Comparison of ENCODE assay signal across 17 cellular contexts in genomic region chr6:110319843-110320242, GRCh38. TPM values are rescaled to one million over a fixed set of nuclear protein-coding genes. Genes with fewer than 3 reads are reported as not detected.
"Had no signal": no experiment of that assay in that cellular context is flagged by ENCODE, and none has a peak within 500 bp of the region (broad histone marks: within the 10 kb centered on the region; RNA-seq: fewer than 3 reads in every experiment).

No MANE protein-coding gene starts in this region.

- H3K9me3 ChIP-seq: gastroesophageal sphincter, heart right ventricle, sigmoid colon, spleen, thoracic aorta had no signal

- H3K27me3 ChIP-seq: cardiac muscle cell, gastroesophageal sphincter, heart right ventricle, sigmoid colon, spleen had no signal

- H3K9me3 Mint-ChIP-seq: activated CD4-positive, alpha-beta memory T cell treated with anti-CD3 and anti-CD28 coated beads for 36 hours; activated naive CD4-positive, alpha-beta T cell treated with anti-CD3 and anti-CD28 coated beads, Interleukin-2, amount 10 ng/mL, durations not matched to agents 7 days and 5 days; activated T-helper 2 cell treated with anti-CD3 and anti-CD28 coated beads, Interferon-gamma antibody, Interleukin-2, Interleukin-4, amounts not matched to agents 10 μg/mL and 5 μg/mL and 100 μg/mL, durations not matched to agents 14 hours and 24 hours and 36 hours; nephron progenitor cell; stimulated activated naive CD8-positive, alpha-beta T cell treated with anti-CD3 and anti-CD28 coated beads, Interleukin-15, Interleukin-2, amounts not matched to agents 100 ng/mL and 50 ng/mL, for 24 hours had no signal

- H3K27ac Mint-ChIP-seq: activated CD4-positive, alpha-beta memory T cell treated with anti-CD3 and anti-CD28 coated beads for 36 hours; activated CD8-positive, alpha-beta memory T cell treated with anti-CD3 and anti-CD28 coated beads, Interleukin-2, amount 10 ng/mL, durations not matched to agents 7 days and 5 days; activated naive CD4-positive, alpha-beta T cell treated with anti-CD3 and anti-CD28 coated beads, Interleukin-2, amount 10 ng/mL, durations not matched to agents 7 days and 5 days; activated T-helper 2 cell treated with anti-CD3 and anti-CD28 coated beads, Interferon-gamma antibody, Interleukin-2, Interleukin-4, amounts not matched to agents 10 μg/mL and 5 μg/mL and 100 μg/mL, durations not matched to agents 14 hours and 24 hours and 36 hours; stimulated activated naive CD8-positive, alpha-beta T cell treated with anti-CD3 and anti-CD28 coated beads, Interleukin-15, Interleukin-2, amounts not matched to agents 100 ng/mL and 50 ng/mL, for 24 hours had no signal

- DNase-seq: activated CD4-positive, alpha-beta memory T cell treated with anti-CD3 and anti-CD28 coated beads for 36 hours; activated CD8-positive, alpha-beta memory T cell treated with anti-CD3 and anti-CD28 coated beads, Interleukin-2, amount 10 ng/mL, durations not matched to agents 7 days and 5 days; activated naive CD4-positive, alpha-beta T cell treated with anti-CD3 and anti-CD28 coated beads, Interleukin-2, amount 10 ng/mL, durations not matched to agents 7 days and 5 days; activated T-cell treated with anti-CD3 and anti-CD28 coated beads, Interleukin-2, amount 50 U/mL, for 1 hour; heart right ventricle; nephron progenitor cell; sigmoid colon; spleen; WERI-Rb-1 had no signal

- H3K4me1 Mint-ChIP-seq: activated CD8-positive, alpha-beta memory T cell treated with anti-CD3 and anti-CD28 coated beads, Interleukin-2, amount 10 ng/mL, durations not matched to agents 7 days and 5 days; activated naive CD4-positive, alpha-beta T cell treated with anti-CD3 and anti-CD28 coated beads, Interleukin-2, amount 10 ng/mL, durations not matched to agents 7 days and 5 days had no signal

- H3K36me3 Mint-ChIP-seq: activated CD4-positive, alpha-beta memory T cell treated with anti-CD3 and anti-CD28 coated beads for 36 hours; activated CD8-positive, alpha-beta memory T cell treated with anti-CD3 and anti-CD28 coated beads, Interleukin-2, amount 10 ng/mL, durations not matched to agents 7 days and 5 days; activated naive CD4-positive, alpha-beta T cell treated with anti-CD3 and anti-CD28 coated beads, Interleukin-2, amount 10 ng/mL, durations not matched to agents 7 days and 5 days had no signal

- FAIRE-seq: colon, endometrium had no signal

- H3K27me3 Mint-ChIP-seq: stimulated activated naive CD8-positive, alpha-beta T cell treated with anti-CD3 and anti-CD28 coated beads, Interleukin-15, Interleukin-2, amounts not matched to agents 100 ng/mL and 50 ng/mL, for 24 hours had no signal

- H3K27ac ChIP-seq: cardiac muscle cell, gastroesophageal sphincter, heart right ventricle, spleen, thoracic aorta, WERI-Rb-1 had no signal

- H3K4me3 ChIP-seq: cardiac muscle cell, gastroesophageal sphincter, heart right ventricle, sigmoid colon, spleen, thoracic aorta had no signal

- H3K36me3 ChIP-seq: cardiac muscle cell, heart right ventricle, spleen, WERI-Rb-1 had no signal

- ATAC-seq: activated CD8-positive, alpha-beta memory T cell treated with anti-CD3 and anti-CD28 coated beads, Interleukin-2, amount 10 ng/mL, durations not matched to agents 7 days and 5 days; gastroesophageal sphincter; heart right ventricle had no signal

- H3K4me3 Mint-ChIP-seq: activated CD4-positive, alpha-beta memory T cell treated with anti-CD3 and anti-CD28 coated beads for 36 hours; activated CD8-positive, alpha-beta memory T cell treated with anti-CD3 and anti-CD28 coated beads, Interleukin-2, amount 10 ng/mL, durations not matched to agents 7 days and 5 days; activated naive CD4-positive, alpha-beta T cell treated with anti-CD3 and anti-CD28 coated beads, Interleukin-2, amount 10 ng/mL, durations not matched to agents 7 days and 5 days; nephron progenitor cell; stimulated activated naive CD8-positive, alpha-beta T cell treated with anti-CD3 and anti-CD28 coated beads, Interleukin-15, Interleukin-2, amounts not matched to agents 100 ng/mL and 50 ng/mL, for 24 hours had no signal

RNA-seq across cellular contexts. Expression of gene METTL24, which starts 38.3 kb away (rescaled TPM):
- total RNA-seq: activated CD4-positive, alpha-beta memory T cell treated with anti-CD3 and anti-CD28 coated beads for 36 hours; activated CD8-positive, alpha-beta memory T cell treated with anti-CD3 and anti-CD28 coated beads, Interleukin-2, amount 10 ng/mL, durations not matched to agents 7 days and 5 days; activated T-helper 2 cell treated with anti-CD3 and anti-CD28 coated beads, Interferon-gamma antibody, Interleukin-2, Interleukin-4, amounts not matched to agents 10 μg/mL and 5 μg/mL and 100 μg/mL, durations not matched to agents 14 hours and 24 hours and 36 hours; pulmonary artery endothelial cell had no signal
